ENCODE assay signal across 10 cellular contexts in the genomic region with DNA sequence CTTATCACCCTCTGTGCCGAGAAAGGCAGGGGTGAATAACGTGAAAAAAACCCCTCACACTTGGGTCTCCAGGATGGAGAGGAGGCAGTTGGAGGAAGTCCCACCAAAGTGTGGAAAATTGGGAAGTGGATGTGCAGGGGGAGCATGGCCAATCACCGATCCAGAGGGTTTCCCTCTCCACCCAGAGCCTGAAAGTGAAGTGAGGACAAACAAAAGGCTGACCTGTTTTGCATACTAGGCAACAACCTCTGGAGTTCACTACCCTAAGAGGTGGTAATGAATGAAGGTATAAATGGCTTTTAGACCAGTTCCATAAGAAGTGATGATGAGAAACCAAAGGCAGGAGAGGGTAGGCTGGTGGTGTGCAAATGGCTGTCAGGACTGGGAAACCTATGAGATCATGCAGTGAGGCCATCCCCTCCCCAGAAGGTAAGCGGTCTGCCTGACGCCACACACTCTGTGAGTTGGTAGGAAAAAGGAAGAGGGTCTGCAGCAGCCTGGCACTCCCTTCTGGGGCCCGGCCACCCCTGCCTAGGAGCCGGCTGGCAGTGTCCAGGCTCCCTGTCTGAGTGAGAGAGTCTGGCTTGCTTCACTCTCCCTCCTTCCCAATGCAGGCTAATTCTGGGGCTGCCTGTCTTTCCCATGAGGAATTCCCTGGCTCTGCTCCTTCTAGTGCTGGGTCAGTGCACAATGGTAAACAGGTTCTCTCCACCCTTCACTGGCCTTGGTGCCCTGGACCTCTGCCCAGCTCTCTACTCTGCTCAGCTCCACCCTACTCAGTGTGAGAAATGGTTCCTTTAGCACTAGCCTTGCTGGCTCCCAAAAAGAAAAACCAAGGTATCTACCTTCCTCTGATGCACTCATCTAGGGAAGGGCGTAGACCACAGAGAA. TPM values are rescaled to one million over a fixed set of nuclear protein-coding genes. Genes with fewer than 3 reads are reported as not detected.
DNase-seq lines count a peak whose midpoint lies in the region; ATAC-seq and TF ChIP-seq lines count a peak whose summit lies in the region.
"Had no signal": no experiment of that assay in that cellular context is flagged by ENCODE, and none has a peak within 500 bp of the region (broad histone marks: within the 10 kb centered on the region; RNA-seq: fewer than 3 reads in every experiment).

No MANE protein-coding gene starts in this region.

- peak overlapping the region; percentile 95 for H3K9ac ChIP-seq in Loucy (ENCODE audit: low read depth, low read length, poor library complexity, severe bottlenecking)

- no peaks in the 10 kb centered on the region for H3K9me3 Mint-ChIP-seq in effector memory CD8-positive, alpha-beta T cell

- H3K36me3 Mint-ChIP-seq in effector memory CD8-positive, alpha-beta T cell (ENCODE audit: insufficient read depth) = peaks cover 16% of the 10 kb centered on the region

- H3K36me3 ChIP-seq in Loucy (ENCODE audit: insufficient read depth, low read length) = no peaks in the 10 kb centered on the region; the same call in 1 of the 2 replicates

- H4K20me1 ChIP-seq in Loucy (ENCODE audit: insufficient read depth, low read length, poor library complexity, severe bottlenecking) = peaks cover 3% of the 10 kb centered on the region

- no peak for TF ChIP-seq CTCF in Loucy (conservative IDR thresholded peaks at IDR 0.05; ENCODE audit: low read length)

- H3F3A ChIP-seq in Loucy (ENCODE audit: low read depth) = peaks cover 13% of the 10 kb centered on the region

- ATAC-seq in effector memory CD8-positive, alpha-beta T cell (replicated peaks) = no peak
- ATAC-seq in GM19035 (IDR thresholded peaks at IDR 0.05; ENCODE audit: unreplicated experiment) = no peak
- no peak for ATAC-seq in HG03521 (IDR thresholded peaks at IDR 0.05; ENCODE audit: unreplicated experiment)
- ATAC-seq in GM21786 (IDR thresholded peaks at IDR 0.05; ENCODE audit: unreplicated experiment) = no peak
- ATAC-seq in HG03469 (IDR thresholded peaks at IDR 0.05; ENCODE audit: unreplicated experiment) = no peak

- no peaks in the 10 kb centered on the region for H3K27me3 ChIP-seq in Loucy (ENCODE audit: insufficient read depth, low read length, poor library complexity, severe bottlenecking)

- no peaks in the 10 kb centered on the region for H3K9me2 ChIP-seq in Loucy (replicated peaks; ENCODE audit: low read depth, low read length)

- DNase-seq in ACHN = peak; percentile 90
- no peak for DNase-seq in effector memory CD8-positive, alpha-beta T cell
- peak; percentile 82 for DNase-seq in myocyte (ENCODE audit: low read depth)

- no peak overlapping the region for H2AFZ ChIP-seq in Loucy (ENCODE audit: low read length)

- H3K27me3 Mint-ChIP-seq in effector memory CD8-positive, alpha-beta T cell = no peaks in the 10 kb centered on the region

- H3K4me3 ChIP-seq in Loucy (ENCODE audit: low read length, poor library complexity, severe bottlenecking) = peak overlapping the region; percentile 15
- H3K4me3 ChIP-seq: SK-N-MC had no signal

- in situ Hi-C loops in ACHN (cut with HindIII; ENCODE audit: low pct_ligation_motif_present, low pct_unique_long_range_greater_than_20kb, low sequenced_read_pairs) = no loop called here

- no peaks in the 10 kb centered on the region for H3K9me3 ChIP-seq in Loucy (ENCODE audit: insufficient read depth, low read depth, low read length)

- H3K4me1 Mint-ChIP-seq in effector memory CD8-positive, alpha-beta T cell (ENCODE audit: low read depth in 2 of 2) = peaks cover 90 to 92% of the 10 kb centered on the region in 2 donors

- H3K4me3 Mint-ChIP-seq in effector memory CD8-positive, alpha-beta T cell = peak overlapping the region; percentile 74 to 81

- H3K4me2 ChIP-seq in Loucy (ENCODE audit: low read depth, low read length, poor library complexity, severe bottlenecking) = peak overlapping the region; percentile 92

- peaks cover 89% of the 10 kb centered on the region for H3K79me2 ChIP-seq in Loucy (ENCODE audit: insufficient read depth, low read length)

- H3K27ac Mint-ChIP-seq in effector memory CD8-positive, alpha-beta T cell = peak overlapping the region; percentile 94 to 95

- peaks cover 88% of the 10 kb centered on the region for H3K4me1 ChIP-seq in Loucy (ENCODE audit: insufficient read depth, low read length, poor library complexity, severe bottlenecking)

RNA-seq across cellular contexts. Expression of gene TBC1D10A, which starts 15.6 kb away (rescaled TPM):
- 18.1 and 19.8 TPM in 2 replicates for total RNA-seq in myocyte
- 44.3 TPM for polyA plus RNA-seq in myocyte (2012)

RNA-seq across cellular contexts. Expression of gene CASTOR1, which starts 21.8 kb away (rescaled TPM):
- total RNA-seq in myocyte = 11.3 and 13.3 TPM in 2 replicates
- polyA plus RNA-seq in myocyte (2012) = 30.2 TPM

RNA-seq across cellular contexts. Expression of gene OSM, which starts 44.5 kb away (rescaled TPM):
- total RNA-seq in myocyte = not detected in 2 replicates
- 0.08 TPM for polyA plus RNA-seq in myocyte (2012)
- total RNA-seq: pulmonary artery endothelial cell had no signal

RNA-seq across cellular contexts. Expression of gene SF3A1, which starts 45.6 kb away (rescaled TPM):
- total RNA-seq in myocyte = 39.8 and 50.2 TPM in 2 replicates
- polyA plus RNA-seq in myocyte (2012) = 72.8 TPM

RNA-seq across cellular contexts. Expression of gene CCDC157, which starts 45.7 kb away (rescaled TPM):
- 2.6 and 3.4 TPM in 2 replicates for total RNA-seq in myocyte
- 3.0 TPM for polyA plus RNA-seq in myocyte (2012)

Comparison
In these comparisons a context has a peak if more than half of its experiments do, and no peak if none do; other contexts are left out.
1. DNase-seq: peak in ACHN (single experiment) and myocyte (single experiment); none in effector memory CD8-positive, alpha-beta T cell (0 of 3).